In genomic region chr6:158008894-158009891, GRCh38 we compare ENCODE assay signal across 8 cellular contexts. TPM values are rescaled to one million over a fixed set of nuclear protein-coding genes. Genes with fewer than 3 reads are reported as not detected.
A peak's percentile ranks its signal among the peaks of the same experiment; 100 is the strongest.
DNase-seq lines count a peak whose midpoint lies in the region; ATAC-seq, FAIRE-seq and TF ChIP-seq lines count a peak whose summit lies in the region.

No MANE protein-coding gene starts in this region.

- TF ChIP-seq POLR2A in endothelial cell of umbilical vein (IDR thresholded peaks at IDR 0.05; ENCODE audit: low read depth, low read length), result no peak

- H3K36me3 ChIP-seq in endothelial cell of umbilical vein (ENCODE audit: control insufficient read depth in 2 of 2, extremely low read depth in 1 of 2, insufficient read depth in 2 of 2, low read length in 2 of 2), result no peaks in the 10 kb centered on the region

- peak; percentile 96 for FAIRE-seq in endothelial cell of umbilical vein (lab: Jason Lieb, UNC)

- H3K9ac ChIP-seq in endothelial cell of umbilical vein (replicated peaks; ENCODE audit: extremely low read depth, insufficient read depth, low read length), result peak overlapping the region; percentile 35

- intact Hi-C loops in endothelial cell of umbilical vein (cut with micrococcal nuclease), result loop anchor here (1.0 kb wide), 4 partner anchors 10 to 60 kb away; no protein-coding TSS in a partner anchor

- H3K27me3 ChIP-seq in endothelial cell of umbilical vein (ENCODE audit: control insufficient read depth in 2 of 2, insufficient read depth in 2 of 2, low read length in 2 of 2), result no peaks in the 10 kb centered on the region

- H3K79me2 ChIP-seq in endothelial cell of umbilical vein (ENCODE audit: control insufficient read depth, insufficient read depth, low read length), result peaks cover 96% of the 10 kb centered on the region

- DNase-seq in stimulated activated CD4-positive, alpha-beta T cell treated with anti-CD3 and anti-CD28 coated beads, Interleukin-12 subunit alpha, Interleukin-12 subunit beta, amount 100 ng/mL, for 4 hours, result peak; percentile 27
- DNase-seq in stimulated activated CD4-positive, alpha-beta T cell treated with anti-CD3 and anti-CD28 coated beads, Interleukin-2, amount 100 ng/mL, for 48 hours, result no peak
- peak; percentile 54 for DNase-seq in activated CD4-positive, alpha-beta T cell treated with anti-CD3 and anti-CD28 coated beads for 48 hours
- DNase-seq in endothelial cell of umbilical vein (ENCODE audit: low read depth, low spot score) (peak; percentile 89), nucleus accumbens (lab: John Stamatoyannopoulos, UW) (peak in 53 of 56 donors; percentile 18 to 94 (median 68)), NCI-H82 treated with DMSO at 0.1 percent for 48 hours (lab: John Stamatoyannopoulos, UW; ENCODE audit: unreplicated experiment) (no peak), SK-N-DZ (ENCODE audit: low spot score) (no peak)

- BruUV-seq in endothelial cell of umbilical vein (replicated peaks; lab: Mats Ljungman, UMichigan), result no TSS peak

- H3K9me1 ChIP-seq in endothelial cell of umbilical vein (replicated peaks; ENCODE audit: control insufficient read depth, extremely low read depth, insufficient read depth, low read length), result no peaks in the 10 kb centered on the region

- no peaks in the 10 kb centered on the region for H3K9me3 ChIP-seq in endothelial cell of umbilical vein (replicated peaks; ENCODE audit: control insufficient read depth, insufficient read depth, low read length)

- H3K27ac ChIP-seq in endothelial cell of umbilical vein (ENCODE audit: insufficient read depth, low read depth, low read length), result peak overlapping the region; percentile 79

- peak overlapping the region; percentile 37 for H3K4me2 ChIP-seq in endothelial cell of umbilical vein (ENCODE audit: insufficient read depth, low read length)

- dilution Hi-C loops in endothelial cell of umbilical vein (cut with MboI; ENCODE audit: extremely low pct_ligation_motif_present, low sequenced_read_pairs), result no loop called here

- no peaks in the 10 kb centered on the region for H4K20me1 ChIP-seq in endothelial cell of umbilical vein (replicated peaks; ENCODE audit: control insufficient read depth, extremely low read depth, insufficient read depth, low read length)

- no peak overlapping the region for H3K4me3 ChIP-seq in endothelial cell of umbilical vein (replicated peaks in 1 of 3; ENCODE audit: insufficient read depth in 1 of 3, low read depth in 1 of 3, low read length in 3 of 3)

- ATAC-seq in GM19351 (IDR thresholded peaks at IDR 0.05; ENCODE audit: unreplicated experiment), result no peak

- POLR2A ChIA-PET in endothelial cell of umbilical vein (lab: Charles Lee), result no interaction called here

- CTCF ChIA-PET in endothelial cell of umbilical vein (lab: Charles Lee), result interaction anchor here (0.8 to 2.9 kb wide), 6 partner anchors 14 to 63 kb away, joined by 4 to 19 read pairs (median 7); no protein-coding TSS in a partner anchor

- H2AFZ ChIP-seq in endothelial cell of umbilical vein (ENCODE audit: low read depth, low read length), result no peak overlapping the region

- H3K4me1 ChIP-seq in endothelial cell of umbilical vein (ENCODE audit: control insufficient read depth, extremely low read depth, insufficient read depth, low read length), result peaks cover 49% of the 10 kb centered on the region

- TF ChIP-seq CTCF in endothelial cell of umbilical vein (IDR thresholded peaks at IDR 0.05; ENCODE audit: extremely low read depth in 1 of 2, insufficient read depth in 1 of 2, low read depth in 1 of 2, low read length in 2 of 2), result no peak

TF ChIP-seq in endothelial cell of umbilical vein, 7 proteins besides CTCF, POLR2A, EP300 and RAD21:
- TF ChIP-seq FOS (IDR thresholded peaks at IDR 0.05; ENCODE audit: borderline replicate concordance, insufficient read depth, low read length) (no peak), GATA2 (IDR thresholded peaks at IDR 0.05; ENCODE audit: insufficient read depth, insufficient read length, low read depth, low read length) (peak; percentile 76), POLR2AphosphoS5 (IDR thresholded peaks at IDR 0.05; ENCODE audit: insufficient read depth, low read depth, low read length) (no peak), JUN (IDR thresholded peaks at IDR 0.05; ENCODE audit: borderline replicate concordance, insufficient read depth, insufficient read length, low read depth) (peak; percentile 16), MAX (IDR thresholded peaks at IDR 0.05; ENCODE audit: insufficient read depth, insufficient read length) (no peak), MYC (IDR thresholded peaks at IDR 0.05; ENCODE audit: low read depth, low read length) (no peak), EZH2 (IDR thresholded peaks at IDR 0.05; ENCODE audit: borderline replicate concordance, low read depth, low read length, severe bottlenecking) (no peak)

RNA-seq across cellular contexts. Expression of gene SYNJ2, which starts 27.5 kb away (rescaled TPM):
- 71.8 and 78.2 TPM in 2 replicates for total RNA-seq in endothelial cell of umbilical vein
- polyA plus RNA-seq in endothelial cell of umbilical vein, result 32.4 and 35.1 TPM in 2 replicates
- polyA plus RNA-seq in endothelial cell of umbilical vein (2011; cell fraction: cytosol; rRNA removed), result 42.1 and 44.6 TPM in 2 replicates
- polyA plus RNA-seq in endothelial cell of umbilical vein (2011; cell fraction: nucleus; rRNA removed), result 85.0 and 90.0 TPM in 2 replicates
- 28.3 and 54.5 TPM in 2 replicates for polyA plus RNA-seq in endothelial cell of umbilical vein (2012)
- 76.8 and 82.3 TPM in 2 replicates for polyA minus RNA-seq in endothelial cell of umbilical vein
- polyA minus RNA-seq in endothelial cell of umbilical vein (2011; cell fraction: cytosol; rRNA and poly(A)+ RNA removed), result 12.2 TPM
- polyA minus RNA-seq in endothelial cell of umbilical vein (2011; cell fraction: nucleus; rRNA and poly(A)+ RNA removed), result 77.9 and 82.2 TPM in 2 replicates
- 0.82 and 1.5 TPM in 2 replicates for polyA plus RNA-seq in SK-N-DZ (2014; cell fraction: cytosol; rRNA removed)
- polyA plus RNA-seq in SK-N-DZ (2014; cell fraction: nucleus; rRNA removed), result 0.77 and 1.4 TPM in 2 replicates

Comparison
In these comparisons a context has a peak if more than half of its experiments do, and no peak if none do; other contexts are left out.
1. DNase-seq: peak in stimulated activated CD4-positive, alpha-beta T cell treated with anti-CD3 and anti-CD28 coated beads, Interleukin-12 subunit alpha, Interleukin-12 subunit beta, amount 100 ng/mL, for 4 hours (single experiment), activated CD4-positive, alpha-beta T cell treated with anti-CD3 and anti-CD28 coated beads for 48 hours (single experiment), endothelial cell of umbilical vein (single experiment) and nucleus accumbens (53 of 56); none in stimulated activated CD4-positive, alpha-beta T cell treated with anti-CD3 and anti-CD28 coated beads, Interleukin-2, amount 100 ng/mL, for 48 hours (0 of 2), NCI-H82 treated with DMSO at 0.1 percent for 48 hours (single experiment) and SK-N-DZ (single experiment).